26 cellular contexts compared by ENCODE assay signal in genomic region chr17:17422217-17422610, GRCh38.
"Had no signal": no experiment of that assay in that cellular context is flagged by ENCODE, and none has a peak within 500 bp of the region (broad histone marks: within the 10 kb centered on the region; RNA-seq: fewer than 3 reads in every experiment).

No MANE protein-coding gene starts in this region.

- H3K27ac Mint-ChIP-seq: activated CD8-positive, alpha-beta T cell treated with anti-CD3 and anti-CD28 coated beads, Interleukin-2, amount 10 ng/mL, durations not matched to agents 7 days and 5 days; activated naive CD4-positive, alpha-beta T cell treated with anti-CD3 and anti-CD28 coated beads, Interleukin-2, amount 50 U/mL, for 72 hours; activated naive CD8-positive, alpha-beta T cell treated with anti-CD3 and anti-CD28 coated beads, Interleukin-2, amount 50 U/mL, for 24 hours; IgD-negative memory B cell; T-helper 1 cell treated with Interleukin-12 subunit alpha and Interleukin-12 subunit beta and Interleukin-4 antibody, amounts not matched to agents 30 μg/mL and 1 μg/mL, for 36 hours; WTC11 had no signal

- H3K36me3 ChIP-seq: ascending aorta, Peyer's patch had no signal

- H3K9me3 ChIP-seq: ascending aorta had no signal

- H3K27me3 ChIP-seq: ascending aorta, body of pancreas, Peyer's patch had no signal

- DNase-seq: activated CD4-positive, alpha-beta T cell treated with anti-CD3 and anti-CD28 coated beads for 48 hours; activated CD4-positive, alpha-beta T cell treated with anti-CD3 and anti-CD28 coated beads, Interleukin-2, amount 50 U/mL, for 4 hours; activated CD4-positive, CD25-positive, alpha-beta regulatory T cell treated with anti-CD3 and anti-CD28 coated beads, Interleukin-2, amount 50 U/mL, for 72 hours; activated CD8-positive, alpha-beta memory T cell treated with anti-CD3 and anti-CD28 coated beads, Interleukin-2, amount 50 U/mL, for 48 hours; activated CD8-positive, alpha-beta T cell treated with anti-CD3 and anti-CD28 coated beads, Interleukin-2, amount 10 ng/mL, durations not matched to agents 7 days and 5 days; activated naive CD8-positive, alpha-beta T cell treated with anti-CD3 and anti-CD28 coated beads, Interleukin-2, amount 50 U/mL, for 24 hours; activated T-cell treated with anti-CD3 and anti-CD28 coated beads, Interleukin-2, amount 50 U/mL, for 1 hour; amniotic stem cell; body of pancreas; KG1; NCI-H1092; NCI-H1417; NCI-H2029; NCI-H2107; NCI-H2171 treated with DMSO at 0.1 percent for 48 hours; NCI-H345; NCI-H510A; NCI-H69; Peyer's patch; SHP77 had no signal

- H3K4me1 ChIP-seq: ascending aorta had no signal

- H3K27me3 Mint-ChIP-seq: activated naive CD8-positive, alpha-beta T cell treated with anti-CD3 and anti-CD28 coated beads, Interleukin-2, amount 50 U/mL, for 24 hours had no signal

- ATAC-seq: activated CD8-positive, alpha-beta T cell treated with anti-CD3 and anti-CD28 coated beads, Interleukin-2, amount 10 ng/mL, durations not matched to agents 7 days and 5 days; activated naive CD4-positive, alpha-beta T cell treated with anti-CD3 and anti-CD28 coated beads, Interleukin-2, amount 50 U/mL, for 72 hours; activated naive CD8-positive, alpha-beta T cell treated with anti-CD3 and anti-CD28 coated beads, Interleukin-2, amount 50 U/mL, for 24 hours; body of pancreas; WTC11 had no signal

- H3K27ac ChIP-seq: ascending aorta, body of pancreas, Peyer's patch, RWPE1 had no signal

- H3K4me3 ChIP-seq: ascending aorta, body of pancreas, Peyer's patch had no signal

- H3K4me3 Mint-ChIP-seq: activated CD8-positive, alpha-beta T cell treated with anti-CD3 and anti-CD28 coated beads, Interleukin-2, amount 10 ng/mL, durations not matched to agents 7 days and 5 days; activated naive CD8-positive, alpha-beta T cell treated with anti-CD3 and anti-CD28 coated beads, Interleukin-2, amount 50 U/mL, for 24 hours; IgD-negative memory B cell; T-helper 1 cell treated with Interleukin-12 subunit alpha and Interleukin-12 subunit beta and Interleukin-4 antibody, amounts not matched to agents 30 μg/mL and 1 μg/mL, for 36 hours; WTC11 had no signal

- H3K9me3 Mint-ChIP-seq: activated naive CD8-positive, alpha-beta T cell treated with anti-CD3 and anti-CD28 coated beads, Interleukin-2, amount 50 U/mL, for 24 hours; IgD-negative memory B cell had no signal

- H3K4me1 Mint-ChIP-seq: IgD-negative memory B cell, WTC11 had no signal

- H3K36me3 Mint-ChIP-seq: activated naive CD4-positive, alpha-beta T cell treated with anti-CD3 and anti-CD28 coated beads, Interleukin-2, amount 50 U/mL, for 72 hours; IgD-negative memory B cell had no signal
